Comparison of ENCODE assay signal across 9 cellular contexts in genomic region chrX:102517331-102517730, GRCh38. TPM values are rescaled to one million over a fixed set of nuclear protein-coding genes. Genes with fewer than 3 reads are reported as not detected.
A peak's percentile ranks its signal among the peaks of the same experiment; 100 is the strongest.
DNase-seq lines count a peak whose midpoint lies in the region; ATAC-seq, FAIRE-seq and TF ChIP-seq lines count a peak whose summit lies in the region.
"Had no signal": no experiment of that assay in that cellular context is flagged by ENCODE, and none has a peak within 500 bp of the region (broad histone marks: within the 10 kb centered on the region; RNA-seq: fewer than 3 reads in every experiment).

No MANE protein-coding gene starts in this region.

- no peaks in the 10 kb centered on the region for H3K36me3 Mint-ChIP-seq in natural killer cell treated with Interleukin-12 subunit alpha and Interleukin-12 subunit beta and Interleukin-15 and Interleukin-18, amount 100 ng/mL, for 72 hours
- no peaks in the 10 kb centered on the region for H3K36me3 Mint-ChIP-seq in natural killer cell

- DNase-seq in natural killer cell treated with Interleukin-12 subunit alpha and Interleukin-12 subunit beta and Interleukin-15 and Interleukin-18, amount 100 ng/mL, for 72 hours (ENCODE audit: low spot score) = no peak
- DNase-seq in natural killer cell = no peak
- peak; percentile 47 for DNase-seq in NCI-H82 (lab: John Stamatoyannopoulos, UW)
- peak; percentile 37 for DNase-seq in fibroblast of mammary gland (ENCODE audit: low read depth)
- DNase-seq in HTR-8/SVneo (ENCODE audit: insufficient read length, low spot score) = no peak
- no peak for DNase-seq in adrenal gland

- H3K4me1 ChIP-seq in adrenal gland (replicated peaks in 1 of 2) = no peaks in the 10 kb centered on the region

- H3K27me3 ChIP-seq in adrenal gland = peaks cover 53% of the 10 kb centered on the region

- no peak for TF ChIP-seq POLR2A in adrenal gland (IDR thresholded peaks at IDR 0.05)

- ATAC-seq in natural killer cell treated with Interleukin-12 subunit alpha and Interleukin-12 subunit beta and Interleukin-15 and Interleukin-18, amount 100 ng/mL, for 72 hours = no peak
- ATAC-seq in natural killer cell = no peak
- no peak for ATAC-seq in HG03460 (IDR thresholded peaks at IDR 0.05; ENCODE audit: unreplicated experiment)
- no peak for ATAC-seq in GM19351 (IDR thresholded peaks at IDR 0.05; ENCODE audit: unreplicated experiment)

- H3K4me3 Mint-ChIP-seq in natural killer cell treated with Interleukin-12 subunit alpha and Interleukin-12 subunit beta and Interleukin-15 and Interleukin-18, amount 100 ng/mL, for 72 hours = peak overlapping the region; percentile 27
- H3K4me3 Mint-ChIP-seq in natural killer cell = no peak overlapping the region

- no peak overlapping the region for H3K27ac Mint-ChIP-seq in natural killer cell treated with Interleukin-12 subunit alpha and Interleukin-12 subunit beta and Interleukin-15 and Interleukin-18, amount 100 ng/mL, for 72 hours
- no peak overlapping the region for H3K27ac Mint-ChIP-seq in natural killer cell

- 47 to 56% (median 51%) methylated on average over 7 of the region's 7 CpGs for WGBS in adrenal gland, 4 donors

- no peaks in the 10 kb centered on the region for H3K9me3 ChIP-seq in adrenal gland (replicated peaks in 1 of 3)

- no peaks in the 10 kb centered on the region for H3K36me3 ChIP-seq in adrenal gland (replicated peaks in 1 of 2)

- H3K27ac ChIP-seq in adrenal gland = no peak overlapping the region

- no peak overlapping the region for H3K4me3 ChIP-seq in fibroblast of mammary gland (ENCODE audit: control insufficient read depth, low read depth, low read length)
- no peak overlapping the region for H3K4me3 ChIP-seq in adrenal gland

- peaks cover 8 to 19% of the 10 kb centered on the region in 2 donors for H3K27me3 Mint-ChIP-seq in natural killer cell treated with Interleukin-12 subunit alpha and Interleukin-12 subunit beta and Interleukin-15 and Interleukin-18, amount 100 ng/mL, for 72 hours
- H3K27me3 Mint-ChIP-seq in natural killer cell (ENCODE audit: low read depth in 2 of 2) = peaks cover 21 to 31% of the 10 kb centered on the region in 2 donors

- TF ChIP-seq CTCF in natural killer cell (IDR thresholded peaks at IDR 0.05) = no peak
- TF ChIP-seq CTCF in fibroblast of mammary gland (conservative IDR thresholded peaks at IDR 0.05; ENCODE audit: control insufficient read depth, insufficient read depth, low read depth, low read length) = peak; percentile 22
- TF ChIP-seq CTCF in adrenal gland (IDR thresholded peaks at IDR 0.05) = peak in 1 of 6 experiments; percentile 10

- no peaks in the 10 kb centered on the region for H3K9me3 Mint-ChIP-seq in natural killer cell treated with Interleukin-12 subunit alpha and Interleukin-12 subunit beta and Interleukin-15 and Interleukin-18, amount 100 ng/mL, for 72 hours
- no peaks in the 10 kb centered on the region for H3K9me3 Mint-ChIP-seq in natural killer cell
- H3K9me3 Mint-ChIP-seq: central memory CD8-positive, alpha-beta T cell had no signal

- H3K4me1 Mint-ChIP-seq in natural killer cell treated with Interleukin-12 subunit alpha and Interleukin-12 subunit beta and Interleukin-15 and Interleukin-18, amount 100 ng/mL, for 72 hours (ENCODE audit: low read depth in 2 of 2) = no peaks in the 10 kb centered on the region
- no peaks in the 10 kb centered on the region for H3K4me1 Mint-ChIP-seq in natural killer cell
- H3K4me1 Mint-ChIP-seq: central memory CD8-positive, alpha-beta T cell had no signal

- intact Hi-C loops in natural killer cell (cut with micrococcal nuclease) (no loop called here), adrenal gland (cut with DNase I) (no loop called here)

- FAIRE-seq in HTR-8/SVneo (lab: Jason Lieb, UNC) = no peak

RNA-seq across cellular contexts. Expression of gene TMSB15A, which starts 0.8 kb away (rescaled TPM):
- total RNA-seq in natural killer cell treated with Interleukin-12 subunit alpha and Interleukin-12 subunit beta and Interleukin-15 and Interleukin-18, amount 100 ng/mL, for 72 hours = not detected
- not detected for total RNA-seq in natural killer cell
- total RNA-seq in adrenal gland = 1 to 10 TPM in 4 of 8 donors, under 1 TPM in 1, not detected in 3; 0.69 to 3.5 (median 1.0) TPM
- 1 to 10 TPM in 1 of 3 donors, under 1 TPM in 2; 0.27 to 2.5 (median 0.64) TPM for polyA plus RNA-seq in adrenal gland

RNA-seq across cellular contexts. Expression of gene TCP11X2, which starts 45.7 kb away (rescaled TPM):
- total RNA-seq in natural killer cell treated with Interleukin-12 subunit alpha and Interleukin-12 subunit beta and Interleukin-15 and Interleukin-18, amount 100 ng/mL, for 72 hours = not detected
- total RNA-seq in natural killer cell (not detected), adrenal gland (not detected)
- under 1 TPM in 1 of 3 donors, not detected in 2; 0.37 TPM for polyA plus RNA-seq in adrenal gland

Comparison
In these comparisons a context has a peak if more than half of its experiments do, and no peak if none do; other contexts are left out.
1. DNase-seq: peak in NCI-H82 (single experiment) and fibroblast of mammary gland (single experiment); none in natural killer cell treated with Interleukin-12 subunit alpha and Interleukin-12 subunit beta and Interleukin-15 and Interleukin-18, amount 100 ng/mL, for 72 hours (single experiment), natural killer cell (single experiment), HTR-8/SVneo (single experiment) and adrenal gland (0 of 7).